8 cellular contexts compared by ENCODE assay signal in genomic region chr18:11908182-11909080, GRCh38. TPM values are rescaled to one million over a fixed set of nuclear protein-coding genes. Genes with fewer than 3 reads are reported as not detected.
A peak's percentile ranks its signal among the peaks of the same experiment; 100 is the strongest.
DNase-seq lines count a peak whose midpoint lies in the region; ATAC-seq and TF ChIP-seq lines count a peak whose summit lies in the region.

A gene with protein sequence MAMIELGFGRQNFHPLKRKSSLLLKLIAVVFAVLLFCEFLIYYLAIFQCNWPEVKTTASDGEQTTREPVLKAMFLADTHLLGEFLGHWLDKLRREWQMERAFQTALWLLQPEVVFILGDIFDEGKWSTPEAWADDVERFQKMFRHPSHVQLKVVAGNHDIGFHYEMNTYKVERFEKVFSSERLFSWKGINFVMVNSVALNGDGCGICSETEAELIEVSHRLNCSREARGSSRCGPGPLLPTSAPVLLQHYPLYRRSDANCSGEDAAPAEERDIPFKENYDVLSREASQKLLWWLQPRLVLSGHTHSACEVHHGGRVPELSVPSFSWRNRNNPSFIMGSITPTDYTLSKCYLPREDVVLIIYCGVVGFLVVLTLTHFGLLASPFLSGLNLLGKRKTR (minus strand): TSS chr18:11908317. CDS start chr18:11897264, 11,053 bp downstream.

- peak within 1 kb of the TSS; percentile 93 for H3K9ac ChIP-seq in Karpas-422 (ENCODE audit: low read length)

- H3K27ac ChIP-seq in DOHH2 (ENCODE audit: low read depth, low read length) (peak within 1 kb of the TSS; percentile 83), Karpas-422 (ENCODE audit: low read length) (peak within 1 kb of the TSS; percentile 67)

- TF ChIP-seq CTCF in DOHH2 (IDR thresholded peaks at IDR 0.05; ENCODE audit: low read depth, low read length, poor library complexity, severe bottlenecking) (no peak), fibroblast of pulmonary artery (IDR thresholded peaks at IDR 0.05; ENCODE audit: low read length, missing control alignments) (no peak), nephron progenitor cell (IDR thresholded peaks at IDR 0.05) (no peak)

- H3K27me3 ChIP-seq in DOHH2 (ENCODE audit: control insufficient read depth, low read length): no peaks in the 10 kb centered on the region
- no peaks in the 10 kb centered on the region for H3K27me3 ChIP-seq in Karpas-422 (ENCODE audit: low read length)

- peak within 1 kb of the TSS; percentile 83 for H2AFZ ChIP-seq in Karpas-422 (ENCODE audit: low read length)

- peaks cover 13% of the 10 kb centered on the region for H3K79me2 ChIP-seq in DOHH2 (ENCODE audit: control insufficient read depth, low read length)
- H3K79me2 ChIP-seq in Karpas-422 (ENCODE audit: low read length): peaks cover 13% of the 10 kb centered on the region

- DNase-seq in Karpas-422 (peak; percentile 96), fibroblast of pulmonary artery (ENCODE audit: low read depth) (peak; percentile 81), nephron progenitor cell (peak; percentile 88)
- peak; percentile 76 for DNase-seq in activated T-helper 9 cell treated with anti-CD3 and anti-CD28 coated beads, Interleukin-2, amount 50 U/mL, for 16 hours (ENCODE audit: low read depth)
- DNase-seq in stimulated activated naive CD8-positive, alpha-beta T cell treated with anti-CD3 and anti-CD28 coated beads, Interleukin-15, amount 100 ng/mL, for 72 hours: peak; percentile 83 to 88

- H3K9me3 Mint-ChIP-seq in nephron progenitor cell: no peaks in the 10 kb centered on the region
- no peaks in the 10 kb centered on the region for H3K9me3 Mint-ChIP-seq in stimulated activated naive CD8-positive, alpha-beta T cell treated with anti-CD3 and anti-CD28 coated beads, Interleukin-15, amount 100 ng/mL, for 72 hours

- peaks cover 2% of the 10 kb centered on the region for H3K27me3 Mint-ChIP-seq in nephron progenitor cell (ENCODE audit: low read depth, poor library complexity)
- H3K27me3 Mint-ChIP-seq in stimulated activated naive CD8-positive, alpha-beta T cell treated with anti-CD3 and anti-CD28 coated beads, Interleukin-15, amount 100 ng/mL, for 72 hours: no peaks in the 10 kb centered on the region

- H3K4me1 ChIP-seq in DOHH2 (ENCODE audit: control insufficient read depth, low read length) (peaks cover 16% of the 10 kb centered on the region), Karpas-422 (ENCODE audit: low read length) (peaks cover 15% of the 10 kb centered on the region)

- no peaks in the 10 kb centered on the region for H3K36me3 Mint-ChIP-seq in nephron progenitor cell (ENCODE audit: low read depth)

- TF ChIP-seq POLR2A in Raji (IDR thresholded peaks at IDR 0.05; ENCODE audit: insufficient read depth, low read depth, low read length): peak; percentile 85

- H3K4me1 Mint-ChIP-seq in nephron progenitor cell: peaks cover 22% of the 10 kb centered on the region
- peaks cover 28% of the 10 kb centered on the region for H3K4me1 Mint-ChIP-seq in stimulated activated naive CD8-positive, alpha-beta T cell treated with anti-CD3 and anti-CD28 coated beads, Interleukin-15, amount 100 ng/mL, for 72 hours

- peak within 1 kb of the TSS; percentile 70 for H3K4me2 ChIP-seq in DOHH2 (ENCODE audit: low read length)
- H3K4me2 ChIP-seq in Karpas-422 (ENCODE audit: low read depth, low read length, poor library complexity, severe bottlenecking): peak within 1 kb of the TSS; percentile 98

- H4K20me1 ChIP-seq in DOHH2 (ENCODE audit: control insufficient read depth, insufficient read depth, low read depth, low read length): no peaks in the 10 kb centered on the region
- no peaks in the 10 kb centered on the region for H4K20me1 ChIP-seq in Karpas-422 (ENCODE audit: insufficient read depth, low read depth, low read length)

- H3K9me3 ChIP-seq in DOHH2 (ENCODE audit: control insufficient read depth, insufficient read depth, low read length) (no peaks in the 10 kb centered on the region), Karpas-422 (ENCODE audit: low read length) (no peaks in the 10 kb centered on the region)

- H3K4me3 ChIP-seq in DOHH2 (ENCODE audit: low read length) (peak within 1 kb of the TSS; percentile 75), Karpas-422 (ENCODE audit: low read length) (peak within 1 kb of the TSS; percentile 97), fibroblast of pulmonary artery (replicated peaks; ENCODE audit: low read depth, low read length) (peak within 1 kb of the TSS; percentile 83)

- peak; percentile 77 for ATAC-seq in GM21786 (IDR thresholded peaks at IDR 0.05; ENCODE audit: unreplicated experiment)
- ATAC-seq in stimulated activated naive CD8-positive, alpha-beta T cell treated with anti-CD3 and anti-CD28 coated beads, Interleukin-15, amount 100 ng/mL, for 72 hours: peak; percentile 92

- H3K4me3 Mint-ChIP-seq in nephron progenitor cell: peak within 1 kb of the TSS; percentile 91
- H3K4me3 Mint-ChIP-seq in stimulated activated naive CD8-positive, alpha-beta T cell treated with anti-CD3 and anti-CD28 coated beads, Interleukin-15, amount 100 ng/mL, for 72 hours: peak within 1 kb of the TSS; percentile 93 to 94

- peak within 1 kb of the TSS; percentile 85 for H3K27ac Mint-ChIP-seq in nephron progenitor cell
- H3K27ac Mint-ChIP-seq in stimulated activated naive CD8-positive, alpha-beta T cell treated with anti-CD3 and anti-CD28 coated beads, Interleukin-15, amount 100 ng/mL, for 72 hours: peak within 1 kb of the TSS; percentile 96 to 98

- peaks cover 12% of the 10 kb centered on the region; the same call in 1 of the 2 replicates for H3K36me3 ChIP-seq in DOHH2 (ENCODE audit: control insufficient read depth, low read length)
- no peaks in the 10 kb centered on the region for H3K36me3 ChIP-seq in Karpas-422 (ENCODE audit: insufficient read depth, low read length)

- no peaks in the 10 kb centered on the region for H3F3A ChIP-seq in DOHH2 (ENCODE audit: control insufficient read depth, insufficient read depth)

- no peaks in the 10 kb centered on the region for H3K9me2 ChIP-seq in DOHH2 (replicated peaks; ENCODE audit: control insufficient read depth, low read length)
- no peaks in the 10 kb centered on the region for H3K9me2 ChIP-seq in Karpas-422 (replicated peaks; ENCODE audit: insufficient read depth, low read length)

RNA-seq across cellular contexts. Expression of the gene that starts here (rescaled TPM):
- 30.7 and 44.4 TPM in 2 replicates for total RNA-seq in Karpas-422 (2014; rRNA removed; shearing (Covaris generic); ENCODE audit: low replicate concordance)

Comparison
In these comparisons a context has a peak if more than half of its experiments do, and no peak if none do; other contexts are left out.
1. Peak in every context shown above with its lines: DNase-seq, ATAC-seq, H3K4me3 ChIP-seq and H3K27ac ChIP-seq.